35 cellular contexts compared by ENCODE assay signal in the genomic region with DNA sequence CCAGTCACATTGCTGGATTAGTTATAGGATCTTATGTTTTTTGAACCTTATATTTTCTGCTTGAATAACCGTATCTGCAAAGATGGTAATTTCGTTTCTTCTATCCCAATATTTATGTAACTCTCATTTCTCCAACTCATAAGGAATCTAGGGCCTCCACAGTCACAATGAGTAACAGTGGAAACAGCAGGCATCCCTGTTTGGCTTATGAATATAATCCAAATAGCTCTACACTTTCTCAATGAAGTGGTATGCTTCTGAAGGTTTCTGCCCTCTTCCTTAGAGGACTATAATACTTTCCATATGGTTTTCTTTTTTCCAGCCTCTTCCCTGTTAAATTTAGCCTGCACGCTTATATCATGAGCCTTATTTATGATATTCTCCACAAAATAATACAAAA. TPM values are rescaled to one million over a fixed set of nuclear protein-coding genes. Genes with fewer than 3 reads are reported as not detected.
"Had no signal": no experiment of that assay in that cellular context is flagged by ENCODE, and none has a peak within 500 bp of the region (broad histone marks: within the 10 kb centered on the region; RNA-seq: fewer than 3 reads in every experiment).

No MANE protein-coding gene starts in this region.

- ATAC-seq: activated T-cell treated with anti-CD3 and anti-CD28 coated beads, Interleukin-2, amount 50 U/mL, for 72 hours; gastroesophageal sphincter; left colon; naive thymus-derived CD4-positive, alpha-beta T cell; stimulated activated memory B cell treated with anti-CD40 and anti-IgM and Interleukin-4, amounts not matched to agents 10 μg/mL and 1 μg/mL and 100 μg/mL, for 72 hours had no signal

- H3K27me3 ChIP-seq: brain microvascular endothelial cell, esophagus squamous epithelium, gastroesophageal sphincter, right atrium auricular region, stomach, tibial artery had no signal

- H3K4me1 Mint-ChIP-seq: activated naive CD8-positive, alpha-beta T cell treated with anti-CD3 and anti-CD28 coated beads, Interleukin-2, amount 10 ng/mL, durations not matched to agents 7 days and 5 days; neural crest cell; stimulated activated memory B cell treated with anti-CD40 and anti-IgM and Interleukin-4, amounts not matched to agents 10 μg/mL and 1 μg/mL and 100 μg/mL, for 72 hours had no signal

- H3K9me3 Mint-ChIP-seq: activated naive CD8-positive, alpha-beta T cell treated with anti-CD3 and anti-CD28 coated beads, Interleukin-2, amount 10 ng/mL, durations not matched to agents 7 days and 5 days; activated T-cell treated with anti-CD3 and anti-CD28 coated beads, Interleukin-2, amount 50 U/mL, for 72 hours; naive thymus-derived CD4-positive, alpha-beta T cell; neural crest cell; stimulated activated memory B cell treated with anti-CD40 and anti-IgM and Interleukin-4, amounts not matched to agents 10 μg/mL and 1 μg/mL and 100 μg/mL, for 72 hours had no signal

- H3K9me3 ChIP-seq: esophagus squamous epithelium, gastroesophageal sphincter, right atrium auricular region, stomach, tibial artery had no signal

- H3K27ac Mint-ChIP-seq: activated naive CD8-positive, alpha-beta T cell treated with anti-CD3 and anti-CD28 coated beads, Interleukin-2, amount 10 ng/mL, durations not matched to agents 7 days and 5 days; activated T-cell treated with anti-CD3 and anti-CD28 coated beads, Interleukin-2, amount 50 U/mL, for 72 hours; stimulated activated memory B cell treated with anti-CD40 and anti-IgM and Interleukin-4, amounts not matched to agents 10 μg/mL and 1 μg/mL and 100 μg/mL, for 72 hours had no signal

- H3K4me3 Mint-ChIP-seq: activated naive CD8-positive, alpha-beta T cell treated with anti-CD3 and anti-CD28 coated beads, Interleukin-2, amount 10 ng/mL, durations not matched to agents 7 days and 5 days; activated T-cell treated with anti-CD3 and anti-CD28 coated beads, Interleukin-2, amount 50 U/mL, for 72 hours; naive thymus-derived CD4-positive, alpha-beta T cell; neural crest cell; stimulated activated memory B cell treated with anti-CD40 and anti-IgM and Interleukin-4, amounts not matched to agents 10 μg/mL and 1 μg/mL and 100 μg/mL, for 72 hours had no signal

- DNase-seq: activated CD4-positive, alpha-beta T cell treated with anti-CD3 and anti-CD28 coated beads for 4 hours; activated CD4-positive, alpha-beta T cell treated with anti-CD3 and anti-CD28 coated beads, Interleukin-2, amount 50 U/mL, for 4 hours; activated effector memory CD4-positive, alpha-beta T cell treated with Interleukin-2 at 50 U/mL for 16 hours; activated naive CD4-positive, alpha-beta T cell treated with Interleukin-2 at 50 U/mL for 16 hours; activated naive CD8-positive, alpha-beta T cell treated with anti-CD3 and anti-CD28 coated beads, Interleukin-2, amount 10 ng/mL, durations not matched to agents 7 days and 5 days; activated T-cell treated with anti-CD3 and anti-CD28 coated beads for 4 hours; activated T-cell treated with anti-CD3 and anti-CD28 coated beads, Interleukin-2, amount 50 U/mL, for 72 hours; amniotic stem cell; brain microvascular endothelial cell; central memory CD4-positive, alpha-beta T cell; dermis blood vessel endothelial cell; effector CD4-positive, alpha-beta T cell; esophagus squamous epithelium; head of caudate nucleus; hippocampal formation; kidney; left colon; midbrain; naive thymus-derived CD4-positive, alpha-beta T cell; occipital lobe; stimulated activated CD4-positive, alpha-beta T cell treated with anti-CD3 and anti-CD28 coated beads, Interleukin-1b, Interleukin-23, amount 100 ng/mL, for 48 hours; stimulated activated CD4-positive, alpha-beta T cell treated with anti-CD3 and anti-CD28 coated beads, Interleukin-4, amount 100 ng/mL, for 4 hours; stimulated activated CD8-positive, alpha-beta memory T cell treated with anti-CD3 and anti-CD28 coated beads, Interleukin-4, amount 100 ng/mL, for 48 hours; stomach; T-helper 9 cell; tibial artery had no signal

- H3K27me3 Mint-ChIP-seq: activated naive CD8-positive, alpha-beta T cell treated with anti-CD3 and anti-CD28 coated beads, Interleukin-2, amount 10 ng/mL, durations not matched to agents 7 days and 5 days; naive thymus-derived CD4-positive, alpha-beta T cell; stimulated activated memory B cell treated with anti-CD40 and anti-IgM and Interleukin-4, amounts not matched to agents 10 μg/mL and 1 μg/mL and 100 μg/mL, for 72 hours had no signal

- H3K4me2 ChIP-seq: smooth muscle cell had no signal

- H3K27ac ChIP-seq: brain microvascular endothelial cell, epithelial cell of prostate, esophagus squamous epithelium, gastroesophageal sphincter, stomach, tibial artery, VCaP had no signal

- H3K4me1 ChIP-seq: esophagus squamous epithelium had no signal

- H3K4me3 ChIP-seq: esophagus squamous epithelium, gastroesophageal sphincter, right atrium auricular region, smooth muscle cell, stomach, tibial artery had no signal

RNA-seq across cellular contexts. Expression of gene SLC25A18, which starts 48.8 kb away (rescaled TPM):
- total RNA-seq: activated naive CD8-positive, alpha-beta T cell treated with anti-CD3 and anti-CD28 coated beads, Interleukin-2, amount 10 ng/mL, durations not matched to agents 7 days and 5 days; activated T-cell treated with anti-CD3 and anti-CD28 coated beads, Interleukin-2, amount 50 U/mL, for 72 hours; dermis blood vessel endothelial cell; left colon; naive thymus-derived CD4-positive, alpha-beta T cell; pulmonary artery endothelial cell; T-helper 1 cell treated with Interleukin-12 subunit alpha and Interleukin-12 subunit beta and Interleukin-4 antibody, amounts not matched to agents 30 ng/mL and 1 ng/mL, for 36 hours had no signal
